Comparison of ENCODE assay signal across 21 cellular contexts in genomic region chr4:125346616-125347015, GRCh38. TPM values are rescaled to one million over a fixed set of nuclear protein-coding genes. Genes with fewer than 3 reads are reported as not detected.
DNase-seq lines count a peak whose midpoint lies in the region; ATAC-seq, FAIRE-seq and TF ChIP-seq lines count a peak whose summit lies in the region.
"Had no signal": no experiment of that assay in that cellular context is flagged by ENCODE, and none has a peak within 500 bp of the region (broad histone marks: within the 10 kb centered on the region; RNA-seq: fewer than 3 reads in every experiment).

No MANE protein-coding gene starts in this region.

- TF ChIP-seq EP300 in sigmoid colon (IDR thresholded peaks at IDR 0.05): no peak

- 65 to 82% methylated on average over 4 of the region's 4 CpGs for WGBS in sigmoid colon, 2 donors

- H3K27me3 Mint-ChIP-seq in GM23338 (ENCODE audit: insufficient read depth, low read depth, poor library complexity): no peaks in the 10 kb centered on the region
- H3K27me3 Mint-ChIP-seq in astrocyte (ENCODE audit: low read depth, unreplicated experiment): no peaks in the 10 kb centered on the region
- H3K27me3 Mint-ChIP-seq in neural progenitor cell (ENCODE audit: insufficient read depth, low read depth): no peaks in the 10 kb centered on the region
- H3K27me3 Mint-ChIP-seq in activated naive CD8-positive, alpha-beta T cell treated with anti-CD3 and anti-CD28 coated beads for 36 hours: no peaks in the 10 kb centered on the region

- H3K4me2 ChIP-seq in GM23338 (no peak overlapping the region), astrocyte (ENCODE audit: low read length) (no peak overlapping the region), neural progenitor cell (peak overlapping the region; percentile 72)
- H3K4me2 ChIP-seq: PC-9 had no signal

- H3K9me2 ChIP-seq in GM23338 (ENCODE audit: insufficient read depth): no peaks in the 10 kb centered on the region

- H3K27ac Mint-ChIP-seq in GM23338: no peak overlapping the region
- H3K27ac Mint-ChIP-seq in astrocyte (ENCODE audit: unreplicated experiment): no peak overlapping the region
- peak overlapping the region; percentile 27 for H3K27ac Mint-ChIP-seq in neural progenitor cell
- H3K27ac Mint-ChIP-seq in activated naive CD8-positive, alpha-beta T cell treated with anti-CD3 and anti-CD28 coated beads for 36 hours: no peak overlapping the region
- H3K27ac Mint-ChIP-seq: HFFc6 had no signal

- H3K79me2 ChIP-seq in GM23338 (replicated peaks; ENCODE audit: insufficient read depth) (no peaks in the 10 kb centered on the region), astrocyte (ENCODE audit: insufficient read depth, low read length) (no peaks in the 10 kb centered on the region), neural progenitor cell (ENCODE audit: low read depth) (peaks cover 66% of the 10 kb centered on the region)

- H4K20me1 ChIP-seq in GM23338 (replicated peaks; ENCODE audit: insufficient read depth) (no peaks in the 10 kb centered on the region), astrocyte (ENCODE audit: insufficient read depth, low read length) (no peaks in the 10 kb centered on the region), neural progenitor cell (ENCODE audit: low read depth) (no peaks in the 10 kb centered on the region)

- H3F3A ChIP-seq in GM23338 (replicated peaks; ENCODE audit: low read depth): no peaks in the 10 kb centered on the region
- peaks cover 39% of the 10 kb centered on the region for H3F3A ChIP-seq in neural progenitor cell (ENCODE audit: low read depth)

- H3K4me3 ChIP-seq in GM23338 (no peak overlapping the region), astrocyte (ENCODE audit: insufficient read depth, low read depth, low read length) (no peak overlapping the region), neural progenitor cell (no peak overlapping the region), sigmoid colon (no peak overlapping the region)
- H3K4me3 ChIP-seq: PC-9 had no signal

- TF ChIP-seq POLR2A in erythroblast (IDR thresholded peaks at IDR 0.05; ENCODE audit: low read length) (no peak), sigmoid colon (IDR thresholded peaks at IDR 0.05) (no peak)

- H3K4me1 Mint-ChIP-seq in GM23338: peaks cover 20% of the 10 kb centered on the region; the same call in 2 of the 3 replicates
- no peaks in the 10 kb centered on the region for H3K4me1 Mint-ChIP-seq in astrocyte (ENCODE audit: low read depth, unreplicated experiment)
- peaks cover 35% of the 10 kb centered on the region for H3K4me1 Mint-ChIP-seq in neural progenitor cell
- no peaks in the 10 kb centered on the region for H3K4me1 Mint-ChIP-seq in activated naive CD8-positive, alpha-beta T cell treated with anti-CD3 and anti-CD28 coated beads for 36 hours

- H3K9me3 Mint-ChIP-seq in GM23338 (no peaks in the 10 kb centered on the region), astrocyte (ENCODE audit: unreplicated experiment) (no peaks in the 10 kb centered on the region), neural progenitor cell (no peaks in the 10 kb centered on the region)
- H3K9me3 Mint-ChIP-seq in activated naive CD8-positive, alpha-beta T cell treated with anti-CD3 and anti-CD28 coated beads for 36 hours: no peaks in the 10 kb centered on the region
- H3K9me3 Mint-ChIP-seq: HFFc6 had no signal

- no peak overlapping the region for H3K4me3 Mint-ChIP-seq in GM23338
- H3K4me3 Mint-ChIP-seq in astrocyte (ENCODE audit: unreplicated experiment): no peak overlapping the region
- no peak overlapping the region for H3K4me3 Mint-ChIP-seq in neural progenitor cell
- no peak overlapping the region for H3K4me3 Mint-ChIP-seq in activated naive CD8-positive, alpha-beta T cell treated with anti-CD3 and anti-CD28 coated beads for 36 hours
- H3K4me3 Mint-ChIP-seq: HFFc6 had no signal

- H3K27ac ChIP-seq in GM23338 (ENCODE audit: low read depth) (no peak overlapping the region), astrocyte (ENCODE audit: low read depth, low read length) (no peak overlapping the region), neural progenitor cell (peak overlapping the region; percentile 86), sigmoid colon (no peak overlapping the region)
- H3K27ac ChIP-seq: 22Rv1, C4-2B, PC-9, RWPE1 had no signal

- H3K27me3 ChIP-seq in GM23338 (ENCODE audit: insufficient read depth) (no peaks in the 10 kb centered on the region), astrocyte (ENCODE audit: insufficient read depth, low read length) (no peaks in the 10 kb centered on the region), neural progenitor cell (no peaks in the 10 kb centered on the region), sigmoid colon (no peaks in the 10 kb centered on the region)

- no peaks in the 10 kb centered on the region for H3K36me3 Mint-ChIP-seq in GM23338 (ENCODE audit: low read depth)
- no peaks in the 10 kb centered on the region for H3K36me3 Mint-ChIP-seq in astrocyte (ENCODE audit: low read depth, unreplicated experiment)
- H3K36me3 Mint-ChIP-seq in neural progenitor cell: no peaks in the 10 kb centered on the region
- no peaks in the 10 kb centered on the region for H3K36me3 Mint-ChIP-seq in activated naive CD8-positive, alpha-beta T cell treated with anti-CD3 and anti-CD28 coated beads for 36 hours

- peaks cover 25% of the 10 kb centered on the region for H3K4me1 ChIP-seq in GM23338 (ENCODE audit: insufficient read depth)
- H3K4me1 ChIP-seq in astrocyte (ENCODE audit: insufficient read depth, low read length): no peaks in the 10 kb centered on the region
- peaks cover 70% of the 10 kb centered on the region for H3K4me1 ChIP-seq in neural progenitor cell
- peaks cover 0 to 21% (median 3%) of the 10 kb centered on the region in 4 donors for H3K4me1 ChIP-seq in sigmoid colon

- H3K9ac ChIP-seq in astrocyte (ENCODE audit: low read length): no peak overlapping the region
- no peak overlapping the region for H3K9ac ChIP-seq in neural progenitor cell

- H3K36me3 ChIP-seq in GM23338 (ENCODE audit: insufficient read depth): no peaks in the 10 kb centered on the region
- no peaks in the 10 kb centered on the region for H3K36me3 ChIP-seq in astrocyte (ENCODE audit: insufficient read depth, low read length)
- no peaks in the 10 kb centered on the region for H3K36me3 ChIP-seq in neural progenitor cell
- no peaks in the 10 kb centered on the region for H3K36me3 ChIP-seq in sigmoid colon

- TF ChIP-seq CTCF in GM23338 (conservative IDR thresholded peaks at IDR 0.05; ENCODE audit: low read depth in 2 of 2) (no peak), astrocyte (IDR thresholded peaks at IDR 0.05; ENCODE audit: insufficient read depth, low read depth, low read length) (no peak), neural progenitor cell (IDR thresholded peaks at IDR 0.05) (no peak), sigmoid colon (IDR thresholded peaks at IDR 0.05) (no peak)

- ATAC-seq in GM23338 (peak; percentile 61), GM18861 (IDR thresholded peaks at IDR 0.05; ENCODE audit: unreplicated experiment) (no peak)

- DNase-seq in GM23338 (ENCODE audit: low spot score): peak; percentile 22
- DNase-seq in astrocyte (ENCODE audit: low read depth): no peak
- peak; percentile 69 for DNase-seq in globus pallidus (ENCODE audit: low spot score)
- DNase-seq in neural progenitor cell (ENCODE audit: low spot score): peak; percentile 45
- DNase-seq in erythroblast (lab: John Stamatoyannopoulos, UW): no peak
- no peak for DNase-seq in activated naive CD8-positive, alpha-beta T cell treated with anti-CD3 and anti-CD28 coated beads for 36 hours
- no peak for DNase-seq in sigmoid colon
- DNase-seq: AML-193, HFFc6, IMR-90, NCI-H1417, NCI-H187, NCI-H226, NCI-H524, PC-9 had no signal

- intact Hi-C loops in sigmoid colon (cut with DNase I): no loop called here

- H3K9me3 ChIP-seq in astrocyte (ENCODE audit: insufficient read depth, low read depth, low read length): no peaks in the 10 kb centered on the region
- no peaks in the 10 kb centered on the region for H3K9me3 ChIP-seq in neural progenitor cell (ENCODE audit: low read depth)
- no peaks in the 10 kb centered on the region for H3K9me3 ChIP-seq in sigmoid colon

- H2AFZ ChIP-seq in GM23338 (peak overlapping the region; percentile 12; the same call in 1 of the 2 replicates), astrocyte (ENCODE audit: low read depth, low read length) (peak overlapping the region; percentile 12), neural progenitor cell (replicated peaks) (no peak overlapping the region)
- H2AFZ ChIP-seq: PC-9 had no signal

- FAIRE-seq in astrocyte (lab: Jason Lieb, UNC): no peak
- FAIRE-seq: D721Med, GM12891 had no signal

TF ChIP-seq in GM23338, 12 proteins besides CTCF, POLR2A, EP300 and RAD21 (continues in another document):
- TF ChIP-seq REST (IDR thresholded peaks at IDR 0.05; ENCODE audit: unreplicated experiment) (no peak), NANOG (IDR thresholded peaks at IDR 0.05; ENCODE audit: borderline replicate concordance) (no peak), JUNB (IDR thresholded peaks at IDR 0.05; ENCODE audit: unreplicated experiment) (no peak)

RNA-seq across cellular contexts. Expression of gene FAT4, which starts 31.9 kb away (rescaled TPM):
- 6.1 and 6.8 TPM in 2 replicates for total RNA-seq in GM23338 (2014; rRNA removed; shearing (Covaris generic))
- polyA plus RNA-seq in GM23338 (2016; fragmentation: Nextera tagmentation; extraction: Ambion mirVana) (0.53 and 0.68 TPM in 2 replicates), sigmoid colon (1 to 10 TPM in 1 of 3 donors, under 1 TPM in 2; under 0.01 to 1.3 (median under 0.01) TPM)
- total RNA-seq in astrocyte (7.4 and 8.0 TPM in 2 replicates), neural progenitor cell (ENCODE audit: low replicate concordance) (7.4 and 8.5 TPM in 2 replicates), sigmoid colon (10 to 100 TPM; 46.2 to 74.2 (median 61.4) TPM)
- total RNA-seq in activated naive CD8-positive, alpha-beta T cell treated with anti-CD3 and anti-CD28 coated beads for 36 hours: not detected

Comparison
In these comparisons a context has a peak if more than half of its experiments do, and no peak if none do; other contexts are left out.
1. DNase-seq: peak in GM23338 (single experiment), globus pallidus (single experiment) and neural progenitor cell (single experiment); none in astrocyte (single experiment), erythroblast (0 of 2), activated naive CD8-positive, alpha-beta T cell treated with anti-CD3 and anti-CD28 coated beads for 36 hours (single experiment) and sigmoid colon (single experiment).